10 cellular contexts compared by ENCODE assay signal in genomic region chr3:194481103-194481502, GRCh38. TPM values are rescaled to one million over a fixed set of nuclear protein-coding genes. Genes with fewer than 3 reads are reported as not detected.
DNase-seq lines count a peak whose midpoint lies in the region; ATAC-seq and TF ChIP-seq lines count a peak whose summit lies in the region.
"Had no signal": no experiment of that assay in that cellular context is flagged by ENCODE, and none has a peak within 500 bp of the region (broad histone marks: within the 10 kb centered on the region; RNA-seq: fewer than 3 reads in every experiment).

No MANE protein-coding gene starts in this region.

- peak; percentile 86 for DNase-seq in HCEC 1CT
- no peak for DNase-seq in activated T-helper 1 cell treated with anti-CD3 and anti-CD28 coated beads, Interleukin-12 subunit alpha, Interleukin-12 subunit beta, Interleukin-2, Interleukin-4 antibody, amounts not matched to agents 30 ng/mL and 10 ng/mL and 1 ng/mL, durations not matched to agents 14 hours and 24 hours and 36 hours (ENCODE audit: low spot score)
- no peak for DNase-seq in foreskin keratinocyte
- DNase-seq in NCI-H2227 treated with DMSO at 0.1 percent for 48 hours (lab: John Stamatoyannopoulos, UW): no peak
- no peak for DNase-seq in dermis blood vessel endothelial cell
- no peak for DNase-seq in globus pallidus (ENCODE audit: low spot score)
- DNase-seq in DMS 273 treated with DMSO at 0.1 percent for 48 hours (lab: John Stamatoyannopoulos, UW): no peak
- DNase-seq: left colon had no signal

- H3K27me3 ChIP-seq in ACC112 (ENCODE audit: insufficient read depth, low read length) (no peaks in the 10 kb centered on the region), foreskin keratinocyte (no peaks in the 10 kb centered on the region)

- H3K4me3 ChIP-seq in ACC112 (ENCODE audit: low read depth, low read length): peak overlapping the region; percentile 45

- H3K27me3 Mint-ChIP-seq in activated T-helper 1 cell treated with anti-CD3 and anti-CD28 coated beads, Interleukin-12 subunit alpha, Interleukin-12 subunit beta, Interleukin-2, Interleukin-4 antibody, amounts not matched to agents 30 ng/mL and 10 ng/mL and 1 ng/mL, durations not matched to agents 14 hours and 24 hours and 36 hours (ENCODE audit: insufficient read depth): no peaks in the 10 kb centered on the region
- H3K27me3 Mint-ChIP-seq: progenitor cell of endocrine pancreas had no signal

- H3K27ac Mint-ChIP-seq in activated T-helper 1 cell treated with anti-CD3 and anti-CD28 coated beads, Interleukin-12 subunit alpha, Interleukin-12 subunit beta, Interleukin-2, Interleukin-4 antibody, amounts not matched to agents 30 ng/mL and 10 ng/mL and 1 ng/mL, durations not matched to agents 14 hours and 24 hours and 36 hours: peak overlapping the region; percentile 91

- intact Hi-C loops in activated T-helper 1 cell treated with anti-CD3 and anti-CD28 coated beads, Interleukin-12 subunit alpha, Interleukin-12 subunit beta, Interleukin-2, Interleukin-4 antibody, amounts not matched to agents 30 ng/mL and 10 ng/mL and 1 ng/mL, durations not matched to agents 14 hours and 24 hours and 36 hours (cut with micrococcal nuclease): loop anchor here (1.0 to 10.0 kb wide), 6 partner anchors 9 to 1064 kb away; partner anchors contain the start of genes ACAP2, HES1 and PPP1R2

- peak overlapping the region; percentile 51 for H3K4me3 Mint-ChIP-seq in activated T-helper 1 cell treated with anti-CD3 and anti-CD28 coated beads, Interleukin-12 subunit alpha, Interleukin-12 subunit beta, Interleukin-2, Interleukin-4 antibody, amounts not matched to agents 30 ng/mL and 10 ng/mL and 1 ng/mL, durations not matched to agents 14 hours and 24 hours and 36 hours

- peaks cover 65% of the 10 kb centered on the region for H3K4me1 ChIP-seq in ACC112 (ENCODE audit: control insufficient read depth, insufficient read depth, low read length, unreplicated experiment)
- H3K4me1 ChIP-seq in foreskin keratinocyte: peaks cover 19% of the 10 kb centered on the region

- peaks cover 46% of the 10 kb centered on the region for H3K4me1 Mint-ChIP-seq in activated T-helper 1 cell treated with anti-CD3 and anti-CD28 coated beads, Interleukin-12 subunit alpha, Interleukin-12 subunit beta, Interleukin-2, Interleukin-4 antibody, amounts not matched to agents 30 ng/mL and 10 ng/mL and 1 ng/mL, durations not matched to agents 14 hours and 24 hours and 36 hours (ENCODE audit: low read depth)

- no peaks in the 10 kb centered on the region for H3K9me3 Mint-ChIP-seq in activated T-helper 1 cell treated with anti-CD3 and anti-CD28 coated beads, Interleukin-12 subunit alpha, Interleukin-12 subunit beta, Interleukin-2, Interleukin-4 antibody, amounts not matched to agents 30 ng/mL and 10 ng/mL and 1 ng/mL, durations not matched to agents 14 hours and 24 hours and 36 hours

- ATAC-seq in foreskin keratinocyte: peak; percentile 38
- ATAC-seq: left colon had no signal

- peaks cover 96% of the 10 kb centered on the region for H3K79me2 ChIP-seq in ACC112 (ENCODE audit: control insufficient read depth, insufficient read depth, low read length, unreplicated experiment)

- peaks cover 34% of the 10 kb centered on the region for H3K36me3 Mint-ChIP-seq in activated T-helper 1 cell treated with anti-CD3 and anti-CD28 coated beads, Interleukin-12 subunit alpha, Interleukin-12 subunit beta, Interleukin-2, Interleukin-4 antibody, amounts not matched to agents 30 ng/mL and 10 ng/mL and 1 ng/mL, durations not matched to agents 14 hours and 24 hours and 36 hours (ENCODE audit: low read depth)

- TF ChIP-seq CTCF in foreskin keratinocyte (conservative IDR thresholded peaks at IDR 0.05): no peak

- no peak overlapping the region for H2AFZ ChIP-seq in ACC112 (ENCODE audit: low read length, unreplicated experiment)

- H3K36me3 ChIP-seq in ACC112 (ENCODE audit: insufficient read depth, low read length): peaks cover 38% of the 10 kb centered on the region

- peak overlapping the region; percentile 80 for H3K27ac ChIP-seq in ACC112 (ENCODE audit: low read depth, low read length)
- H3K27ac ChIP-seq in foreskin keratinocyte: no peak overlapping the region

RNA-seq across cellular contexts. Expression of gene ATP13A3, which starts 5.7 kb away (rescaled TPM):
- total RNA-seq in activated T-helper 1 cell treated with anti-CD3 and anti-CD28 coated beads, Interleukin-12 subunit alpha, Interleukin-12 subunit beta, Interleukin-2, Interleukin-4 antibody, amounts not matched to agents 30 ng/mL and 10 ng/mL and 1 ng/mL, durations not matched to agents 14 hours and 24 hours and 36 hours: 198 and 206 TPM in 2 replicates
- total RNA-seq in foreskin keratinocyte (94.0 and 96.8 TPM in 2 replicates), dermis blood vessel endothelial cell (145 and 196 TPM in 2 replicates)
- polyA plus RNA-seq in foreskin keratinocyte: 9.8 and 12.0 TPM in 2 replicates
